In the genomic region with DNA sequence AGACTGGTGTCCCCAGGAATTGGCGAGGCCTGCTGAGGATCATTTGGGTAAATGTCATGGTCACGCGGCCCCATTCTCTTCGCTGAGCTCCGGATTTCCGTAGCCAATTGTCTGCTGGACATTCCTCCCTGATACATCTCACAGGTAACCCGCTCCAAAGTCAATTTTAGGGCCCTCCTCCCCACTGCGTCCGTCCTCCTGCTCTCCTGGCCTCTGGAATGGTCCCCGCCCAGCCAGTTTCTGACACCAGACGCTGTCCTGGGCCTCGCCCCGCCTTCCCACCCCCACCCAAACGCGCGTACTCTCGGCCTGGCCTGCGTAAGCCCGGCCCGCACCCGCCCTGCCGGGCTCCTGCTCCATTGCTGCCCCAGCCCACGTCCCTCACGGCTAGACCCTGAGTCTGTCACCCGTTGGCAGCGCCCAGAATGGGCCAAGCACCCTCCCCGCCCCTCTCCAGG, we compare ENCODE assay signal across 2 cellular contexts.
TF ChIP-seq lines count a peak whose summit lies in the region.

No MANE protein-coding gene starts in this region.

TF ChIP-seq in GM23338, 12 proteins besides CTCF, POLR2A, EP300 and RAD21 (continued from another document):
- TF ChIP-seq, protein P1, sequence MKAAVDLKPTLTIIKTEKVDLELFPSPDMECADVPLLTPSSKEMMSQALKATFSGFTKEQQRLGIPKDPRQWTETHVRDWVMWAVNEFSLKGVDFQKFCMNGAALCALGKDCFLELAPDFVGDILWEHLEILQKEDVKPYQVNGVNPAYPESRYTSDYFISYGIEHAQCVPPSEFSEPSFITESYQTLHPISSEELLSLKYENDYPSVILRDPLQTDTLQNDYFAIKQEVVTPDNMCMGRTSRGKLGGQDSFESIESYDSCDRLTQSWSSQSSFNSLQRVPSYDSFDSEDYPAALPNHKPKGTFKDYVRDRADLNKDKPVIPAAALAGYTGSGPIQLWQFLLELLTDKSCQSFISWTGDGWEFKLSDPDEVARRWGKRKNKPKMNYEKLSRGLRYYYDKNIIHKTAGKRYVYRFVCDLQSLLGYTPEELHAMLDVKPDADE (IDR thresholded peaks at IDR 0.05) = no peak
- TF ChIP-seq EZH2phosphoT487 (IDR thresholded peaks at IDR 0.05; ENCODE audit: unreplicated experiment) (no peak), EZH2 (IDR thresholded peaks at IDR 0.05; ENCODE audit: low read depth, unreplicated experiment) (no peak), ZNF462 (CRISPR knock-in tag; IDR thresholded peaks at IDR 0.05) (no peak)
- TF ChIP-seq, protein P2, sequence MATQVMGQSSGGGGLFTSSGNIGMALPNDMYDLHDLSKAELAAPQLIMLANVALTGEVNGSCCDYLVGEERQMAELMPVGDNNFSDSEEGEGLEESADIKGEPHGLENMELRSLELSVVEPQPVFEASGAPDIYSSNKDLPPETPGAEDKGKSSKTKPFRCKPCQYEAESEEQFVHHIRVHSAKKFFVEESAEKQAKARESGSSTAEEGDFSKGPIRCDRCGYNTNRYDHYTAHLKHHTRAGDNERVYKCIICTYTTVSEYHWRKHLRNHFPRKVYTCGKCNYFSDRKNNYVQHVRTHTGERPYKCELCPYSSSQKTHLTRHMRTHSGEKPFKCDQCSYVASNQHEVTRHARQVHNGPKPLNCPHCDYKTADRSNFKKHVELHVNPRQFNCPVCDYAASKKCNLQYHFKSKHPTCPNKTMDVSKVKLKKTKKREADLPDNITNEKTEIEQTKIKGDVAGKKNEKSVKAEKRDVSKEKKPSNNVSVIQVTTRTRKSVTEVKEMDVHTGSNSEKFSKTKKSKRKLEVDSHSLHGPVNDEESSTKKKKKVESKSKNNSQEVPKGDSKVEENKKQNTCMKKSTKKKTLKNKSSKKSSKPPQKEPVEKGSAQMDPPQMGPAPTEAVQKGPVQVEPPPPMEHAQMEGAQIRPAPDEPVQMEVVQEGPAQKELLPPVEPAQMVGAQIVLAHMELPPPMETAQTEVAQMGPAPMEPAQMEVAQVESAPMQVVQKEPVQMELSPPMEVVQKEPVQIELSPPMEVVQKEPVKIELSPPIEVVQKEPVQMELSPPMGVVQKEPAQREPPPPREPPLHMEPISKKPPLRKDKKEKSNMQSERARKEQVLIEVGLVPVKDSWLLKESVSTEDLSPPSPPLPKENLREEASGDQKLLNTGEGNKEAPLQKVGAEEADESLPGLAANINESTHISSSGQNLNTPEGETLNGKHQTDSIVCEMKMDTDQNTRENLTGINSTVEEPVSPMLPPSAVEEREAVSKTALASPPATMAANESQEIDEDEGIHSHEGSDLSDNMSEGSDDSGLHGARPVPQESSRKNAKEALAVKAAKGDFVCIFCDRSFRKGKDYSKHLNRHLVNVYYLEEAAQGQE (IDR thresholded peaks at IDR 0.05; ENCODE audit: unreplicated experiment) = no peak

TF ChIP-seq in SK-N-SH, 30 proteins besides CTCF, POLR2A, EP300 and RAD21 (continued from another document):
- TF ChIP-seq, protein P2 (IDR thresholded peaks at IDR 0.05; ENCODE audit: low read depth, low read length) = no peak
- TF ChIP-seq, protein P3, sequence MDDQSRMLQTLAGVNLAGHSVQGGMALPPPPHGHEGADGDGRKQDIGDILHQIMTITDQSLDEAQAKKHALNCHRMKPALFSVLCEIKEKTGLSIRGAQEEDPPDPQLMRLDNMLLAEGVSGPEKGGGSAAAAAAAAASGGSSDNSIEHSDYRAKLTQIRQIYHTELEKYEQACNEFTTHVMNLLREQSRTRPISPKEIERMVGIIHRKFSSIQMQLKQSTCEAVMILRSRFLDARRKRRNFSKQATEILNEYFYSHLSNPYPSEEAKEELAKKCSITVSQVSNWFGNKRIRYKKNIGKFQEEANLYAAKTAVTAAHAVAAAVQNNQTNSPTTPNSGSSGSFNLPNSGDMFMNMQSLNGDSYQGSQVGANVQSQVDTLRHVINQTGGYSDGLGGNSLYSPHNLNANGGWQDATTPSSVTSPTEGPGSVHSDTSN (IDR thresholded peaks at IDR 0.05) = no peak
- TF ChIP-seq YY1 (IDR thresholded peaks at IDR 0.05; ENCODE audit: low read depth) = no peak
- no peak for TF ChIP-seq NFIC (IDR thresholded peaks at IDR 0.05; ENCODE audit: borderline replicate concordance)
- no peak for TF ChIP-seq FOXM1 (IDR thresholded peaks at IDR 0.05; ENCODE audit: low read depth)
- TF ChIP-seq GATA2 (CRISPR knock-in tag; IDR thresholded peaks at IDR 0.05) = no peak
- no peak for TF ChIP-seq NRF1 (IDR thresholded peaks at IDR 0.05; ENCODE audit: low read depth, low read length)
- no peak for TF ChIP-seq USF1 (IDR thresholded peaks at IDR 0.05; ENCODE audit: borderline replicate concordance, low read depth)
- TF ChIP-seq, protein P4, sequence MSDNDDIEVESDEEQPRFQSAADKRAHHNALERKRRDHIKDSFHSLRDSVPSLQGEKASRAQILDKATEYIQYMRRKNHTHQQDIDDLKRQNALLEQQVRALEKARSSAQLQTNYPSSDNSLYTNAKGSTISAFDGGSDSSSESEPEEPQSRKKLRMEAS (IDR thresholded peaks at IDR 0.05; ENCODE audit: low read depth) = no peak
